Comparison of ENCODE assay signal across 9 cellular contexts in genomic region chr2:237473474-237474453, GRCh38. TPM values are rescaled to one million over a fixed set of nuclear protein-coding genes. Genes with fewer than 3 reads are reported as not detected.
DNase-seq lines count a peak whose midpoint lies in the region; ATAC-seq, FAIRE-seq and TF ChIP-seq lines count a peak whose summit lies in the region.
"Had no signal": no experiment of that assay in that cellular context is flagged by ENCODE, and none has a peak within 500 bp of the region (broad histone marks: within the 10 kb centered on the region; RNA-seq: fewer than 3 reads in every experiment).

No MANE protein-coding gene starts in this region.

- H3K9ac ChIP-seq in neural progenitor cell, result no peak overlapping the region

- no peaks in the 10 kb centered on the region for H3F3A ChIP-seq in neural progenitor cell (ENCODE audit: low read depth)

- H3K4me1 Mint-ChIP-seq in neural progenitor cell, result peaks cover 9% of the 10 kb centered on the region

- no peak for ATAC-seq in GM18505 (IDR thresholded peaks at IDR 0.05; ENCODE audit: unreplicated experiment)

- no peaks in the 10 kb centered on the region for H3K79me2 ChIP-seq in neural progenitor cell (ENCODE audit: low read depth)

- H3K9me3 Mint-ChIP-seq in neural progenitor cell, result no peaks in the 10 kb centered on the region

- no peak for FAIRE-seq in GM12892 (lab: Jason Lieb, UNC)

- H4K20me1 ChIP-seq in neural progenitor cell (ENCODE audit: low read depth), result no peaks in the 10 kb centered on the region

- no peaks in the 10 kb centered on the region for H3K36me3 ChIP-seq in neural progenitor cell

- TF ChIP-seq POLR2A in GM18505 (IDR thresholded peaks at IDR 0.05; ENCODE audit: borderline replicate concordance, extremely low read depth, insufficient read depth, insufficient read length), result no peak
- TF ChIP-seq POLR2A in GM12892 (IDR thresholded peaks at IDR 0.05; ENCODE audit: low read depth, low read length), result no peak

- H3K36me3 Mint-ChIP-seq in neural progenitor cell, result no peaks in the 10 kb centered on the region

- no peaks in the 10 kb centered on the region for H3K4me1 ChIP-seq in neural progenitor cell

- no peak overlapping the region for H3K27ac ChIP-seq in neural progenitor cell

- H3K4me2 ChIP-seq in neural progenitor cell, result peak overlapping the region; percentile 93

- H3K4me3 ChIP-seq in choroid plexus epithelial cell (ENCODE audit: low read depth, low read length) (no peak overlapping the region), neural progenitor cell (no peak overlapping the region)

- H2AFZ ChIP-seq in neural progenitor cell (replicated peaks), result no peak overlapping the region

- TF ChIP-seq CTCF in choroid plexus epithelial cell (conservative IDR thresholded peaks at IDR 0.05; ENCODE audit: low read depth, low read length) (no peak), neural progenitor cell (IDR thresholded peaks at IDR 0.05) (no peak)

- peaks cover 14% of the 10 kb centered on the region for H3K27me3 Mint-ChIP-seq in neural progenitor cell (ENCODE audit: insufficient read depth, low read depth)

- peak overlapping the region; percentile 77 for H3K4me3 Mint-ChIP-seq in neural progenitor cell

- H3K27ac Mint-ChIP-seq in neural progenitor cell, result no peak overlapping the region

- peaks cover 33% of the 10 kb centered on the region for H3K27me3 ChIP-seq in neural progenitor cell

- DNase-seq in CD1c-positive myeloid dendritic cell (ENCODE audit: extremely low spot score) (peak; percentile 87), LHCN-M2 (ENCODE audit: low read depth) (peak; percentile 94), choroid plexus epithelial cell (ENCODE audit: low read depth) (peak; percentile 89), neural progenitor cell (ENCODE audit: low spot score) (no peak), NCI-H146 treated with DMSO at 0.1 percent for 48 hours (lab: John Stamatoyannopoulos, UW; ENCODE audit: unreplicated experiment) (no peak), DMS79 treated with DMSO at 0.1 percent for 48 hours (lab: John Stamatoyannopoulos, UW) (no peak), GM12892 (ENCODE audit: insufficient read length) (no peak)
- DNase-seq: RPMI8226 had no signal

- no peaks in the 10 kb centered on the region for H3K9me3 ChIP-seq in neural progenitor cell (ENCODE audit: low read depth)

RNA-seq across cellular contexts. Expression of gene MLPH, which starts 13.3 kb away (rescaled TPM):
- total RNA-seq in LHCN-M2 (2014; rRNA removed) (145 and 155 TPM in 2 replicates), neural progenitor cell (ENCODE audit: low replicate concordance) (not detected in 2 replicates)
- polyA plus RNA-seq in LHCN-M2 (2012), result 103 TPM
- polyA plus RNA-seq in GM12892 (2012; ENCODE audit: missing spikeins), result not detected

RNA-seq across cellular contexts. Expression of gene COL6A3, which starts 59.8 kb away (rescaled TPM):
- 5.2 and 9.2 TPM in 2 replicates for total RNA-seq in LHCN-M2 (2014; rRNA removed)
- 2.5 TPM for polyA plus RNA-seq in LHCN-M2 (2012)
- total RNA-seq in neural progenitor cell (ENCODE audit: low replicate concordance), result 0.41 and 0.50 TPM in 2 replicates
- polyA plus RNA-seq in GM12892 (2012; ENCODE audit: missing spikeins), result 0.06 TPM

Comparison
In these comparisons a context has a peak if more than half of its experiments do, and no peak if none do; other contexts are left out.
1. DNase-seq: peak in CD1c-positive myeloid dendritic cell (single experiment), LHCN-M2 (single experiment) and choroid plexus epithelial cell (single experiment); none in neural progenitor cell (single experiment), NCI-H146 treated with DMSO at 0.1 percent for 48 hours (single experiment), DMS79 treated with DMSO at 0.1 percent for 48 hours (single experiment) and GM12892 (single experiment).
2. RNA of gene MLPH, which starts 13.3 kb away (total RNA-seq): 145 to 155 TPM in LHCN-M2; not detected in neural progenitor cell; every median in the first group is over 100 times any median in the second.